In genomic region chr17:9937164-9937835, GRCh38 we compare ENCODE assay signal across 15 cellular contexts. TPM values are rescaled to one million over a fixed set of nuclear protein-coding genes. Genes with fewer than 3 reads are reported as not detected.
DNase-seq lines count a peak whose midpoint lies in the region; ATAC-seq and TF ChIP-seq lines count a peak whose summit lies in the region.
"Had no signal": no experiment of that assay in that cellular context is flagged by ENCODE, and none has a peak within 500 bp of the region (broad histone marks: within the 10 kb centered on the region; RNA-seq: fewer than 3 reads in every experiment).

No MANE protein-coding gene starts in this region.

- H3K4me2 ChIP-seq in PC-9, result no peak overlapping the region

- no peaks in the 10 kb centered on the region for H3F3A ChIP-seq in PC-9 (ENCODE audit: insufficient read depth, low read depth)

- H3K4me1 ChIP-seq in PC-9 (replicated peaks; ENCODE audit: insufficient read depth), result no peaks in the 10 kb centered on the region
- H3K4me1 ChIP-seq: Peyer's patch had no signal

- peak overlapping the region; percentile 62 for H3K27ac ChIP-seq in temporal lobe (ENCODE audit: low read depth, low read length)
- H3K27ac ChIP-seq in PC-9, result no peak overlapping the region
- H3K27ac ChIP-seq: Peyer's patch had no signal

- no TSS peak for BruUV-seq in PC-9 (replicated peaks; lab: Mats Ljungman, UMichigan)

- no peak overlapping the region for H3K4me3 Mint-ChIP-seq in activated naive CD8-positive, alpha-beta T cell treated with anti-CD3 and anti-CD28 coated beads for 36 hours
- H3K4me3 Mint-ChIP-seq: stimulated activated naive CD8-positive, alpha-beta T cell treated with anti-CD3 and anti-CD28 coated beads, Interleukin-15, amount 100 ng/mL, for 72 hours had no signal

- no peaks in the 10 kb centered on the region for H3K4me1 Mint-ChIP-seq in activated naive CD8-positive, alpha-beta T cell treated with anti-CD3 and anti-CD28 coated beads for 36 hours
- H3K4me1 Mint-ChIP-seq: stimulated activated naive CD8-positive, alpha-beta T cell treated with anti-CD3 and anti-CD28 coated beads, Interleukin-15, amount 100 ng/mL, for 72 hours had no signal

- H3K27ac Mint-ChIP-seq in activated naive CD8-positive, alpha-beta T cell treated with anti-CD3 and anti-CD28 coated beads for 36 hours, result no peak overlapping the region
- H3K27ac Mint-ChIP-seq: stimulated activated naive CD8-positive, alpha-beta T cell treated with anti-CD3 and anti-CD28 coated beads, Interleukin-15, amount 100 ng/mL, for 72 hours had no signal

- H3K27me3 ChIP-seq in PC-9 (ENCODE audit: insufficient read depth, low read depth), result peaks cover 57% of the 10 kb centered on the region
- H3K27me3 ChIP-seq: Peyer's patch had no signal

- no peaks in the 10 kb centered on the region for H4K20me1 ChIP-seq in PC-9 (ENCODE audit: insufficient read depth)

- intact Hi-C loops in PC-9 (cut with micrococcal nuclease; ENCODE audit: unreplicated experiment), result no loop called here

- peaks cover 2% of the 10 kb centered on the region for H3K9me3 Mint-ChIP-seq in activated naive CD8-positive, alpha-beta T cell treated with anti-CD3 and anti-CD28 coated beads for 36 hours
- H3K9me3 Mint-ChIP-seq: stimulated activated naive CD8-positive, alpha-beta T cell treated with anti-CD3 and anti-CD28 coated beads, Interleukin-15, amount 100 ng/mL, for 72 hours had no signal

- POLR2A ChIA-PET in PC-9 (lab: Charles Lee; ENCODE audit: unreplicated experiment), result no interaction called here

- no peaks in the 10 kb centered on the region for H3K27me3 Mint-ChIP-seq in activated naive CD8-positive, alpha-beta T cell treated with anti-CD3 and anti-CD28 coated beads for 36 hours
- H3K27me3 Mint-ChIP-seq: stimulated activated naive CD8-positive, alpha-beta T cell treated with anti-CD3 and anti-CD28 coated beads, Interleukin-15, amount 100 ng/mL, for 72 hours had no signal

- H3K9me3 ChIP-seq in PC-9 (ENCODE audit: insufficient read depth, low read depth), result no peaks in the 10 kb centered on the region

- no peak for TF ChIP-seq CTCF in PC-9 (conservative IDR thresholded peaks at IDR 0.05)

- no peaks in the 10 kb centered on the region for H3K36me3 Mint-ChIP-seq in activated naive CD8-positive, alpha-beta T cell treated with anti-CD3 and anti-CD28 coated beads for 36 hours

- CTCF ChIA-PET in PC-9 (lab: Charles Lee), result interaction anchor here (0.5 kb wide), 1 partner anchor 10 kb away, joined by 4 read pairs; no protein-coding TSS in a partner anchor

- H3K9me2 ChIP-seq in PC-9 (ENCODE audit: insufficient read depth), result no peaks in the 10 kb centered on the region

- no peak overlapping the region for H2AFZ ChIP-seq in PC-9

- no peak overlapping the region for H3K4me3 ChIP-seq in PC-9
- H3K4me3 ChIP-seq: Peyer's patch had no signal

- ATAC-seq in HG02885 (IDR thresholded peaks at IDR 0.05; ENCODE audit: poor library complexity, unreplicated experiment) (no peak), GM21423 (IDR thresholded peaks at IDR 0.05; ENCODE audit: unreplicated experiment) (no peak)
- ATAC-seq: stimulated activated naive CD8-positive, alpha-beta T cell treated with anti-CD3 and anti-CD28 coated beads, Interleukin-15, amount 100 ng/mL, for 72 hours had no signal

- DNase-seq in RPMI7951 (ENCODE audit: low read depth), result peak; percentile 27
- DNase-seq in fibroblast of gingiva (ENCODE audit: low read depth), result peak; percentile 82
- peak; percentile 43 for DNase-seq in midbrain (lab: John Stamatoyannopoulos, UW)
- no peak for DNase-seq in PC-9
- no peak for DNase-seq in activated naive CD8-positive, alpha-beta T cell treated with anti-CD3 and anti-CD28 coated beads for 36 hours
- DNase-seq: activated CD8-positive, alpha-beta memory T cell treated with anti-CD3 and anti-CD28 coated beads for 24 hours; activated naive CD4-positive, alpha-beta T cell treated with Interleukin-2 at 50 U/mL for 16 hours; mammary epithelial cell; stimulated activated naive CD8-positive, alpha-beta T cell treated with anti-CD3 and anti-CD28 coated beads, Interleukin-15, amount 100 ng/mL, for 72 hours had no signal

- H3K79me2 ChIP-seq in PC-9 (ENCODE audit: low read depth), result no peaks in the 10 kb centered on the region

- no peaks in the 10 kb centered on the region for H3K36me3 ChIP-seq in PC-9 (ENCODE audit: low read depth)

RNA-seq across cellular contexts. Expression of gene RCVRN, which starts 32.2 kb away (rescaled TPM):
- 0.36 TPM in 1 of 2 replicates, not detected in the other for total RNA-seq in RPMI7951 (2014; rRNA removed; shearing (Covaris generic))
- total RNA-seq in temporal lobe, result not detected
- total RNA-seq in PC-9 (2021), result not detected in 2 replicates
- total RNA-seq in activated naive CD8-positive, alpha-beta T cell treated with anti-CD3 and anti-CD28 coated beads for 36 hours, result not detected
- total RNA-seq: dermis microvascular lymphatic vessel endothelial cell, M059J, mammary epithelial cell, Peyer's patch had no signal

Comparison
In these comparisons a context has a peak if more than half of its experiments do, and no peak if none do; other contexts are left out.
1. DNase-seq: peak in RPMI7951 (single experiment), fibroblast of gingiva (single experiment) and midbrain (single experiment); none in PC-9 (0 of 2) and activated naive CD8-positive, alpha-beta T cell treated with anti-CD3 and anti-CD28 coated beads for 36 hours (single experiment).